In genomic region chr10:77026148-77026547, GRCh38 we compare ENCODE assay signal across 3 cellular contexts.
TF ChIP-seq lines count a peak whose summit lies in the region.

No MANE protein-coding gene starts in this region.

TF ChIP-seq in HepG2, 621 proteins besides CTCF, POLR2A, EP300 and RAD21:
- TF ChIP-seq CEBPB (IDR thresholded peaks at IDR 0.05; ENCODE audit: borderline replicate concordance, low read depth, low read length): peak; percentile 79
- no peak for TF ChIP-seq TMF1 (CRISPR knock-in tag; IDR thresholded peaks at IDR 0.05; ENCODE audit: low read depth)
TF ChIP-seq in HepG2: peak in this region for 1.

TF ChIP-seq in Ishikawa, 13 proteins besides CTCF, POLR2A, EP300 and RAD21 (continued from another document):
- TF ChIP-seq CEBPB (IDR thresholded peaks at IDR 0.05): peak; percentile 19; the same call in 1 of the 2 replicates

TF ChIP-seq in H1, 55 proteins besides CTCF, POLR2A, EP300 and RAD21:
- TF ChIP-seq, protein P1, sequence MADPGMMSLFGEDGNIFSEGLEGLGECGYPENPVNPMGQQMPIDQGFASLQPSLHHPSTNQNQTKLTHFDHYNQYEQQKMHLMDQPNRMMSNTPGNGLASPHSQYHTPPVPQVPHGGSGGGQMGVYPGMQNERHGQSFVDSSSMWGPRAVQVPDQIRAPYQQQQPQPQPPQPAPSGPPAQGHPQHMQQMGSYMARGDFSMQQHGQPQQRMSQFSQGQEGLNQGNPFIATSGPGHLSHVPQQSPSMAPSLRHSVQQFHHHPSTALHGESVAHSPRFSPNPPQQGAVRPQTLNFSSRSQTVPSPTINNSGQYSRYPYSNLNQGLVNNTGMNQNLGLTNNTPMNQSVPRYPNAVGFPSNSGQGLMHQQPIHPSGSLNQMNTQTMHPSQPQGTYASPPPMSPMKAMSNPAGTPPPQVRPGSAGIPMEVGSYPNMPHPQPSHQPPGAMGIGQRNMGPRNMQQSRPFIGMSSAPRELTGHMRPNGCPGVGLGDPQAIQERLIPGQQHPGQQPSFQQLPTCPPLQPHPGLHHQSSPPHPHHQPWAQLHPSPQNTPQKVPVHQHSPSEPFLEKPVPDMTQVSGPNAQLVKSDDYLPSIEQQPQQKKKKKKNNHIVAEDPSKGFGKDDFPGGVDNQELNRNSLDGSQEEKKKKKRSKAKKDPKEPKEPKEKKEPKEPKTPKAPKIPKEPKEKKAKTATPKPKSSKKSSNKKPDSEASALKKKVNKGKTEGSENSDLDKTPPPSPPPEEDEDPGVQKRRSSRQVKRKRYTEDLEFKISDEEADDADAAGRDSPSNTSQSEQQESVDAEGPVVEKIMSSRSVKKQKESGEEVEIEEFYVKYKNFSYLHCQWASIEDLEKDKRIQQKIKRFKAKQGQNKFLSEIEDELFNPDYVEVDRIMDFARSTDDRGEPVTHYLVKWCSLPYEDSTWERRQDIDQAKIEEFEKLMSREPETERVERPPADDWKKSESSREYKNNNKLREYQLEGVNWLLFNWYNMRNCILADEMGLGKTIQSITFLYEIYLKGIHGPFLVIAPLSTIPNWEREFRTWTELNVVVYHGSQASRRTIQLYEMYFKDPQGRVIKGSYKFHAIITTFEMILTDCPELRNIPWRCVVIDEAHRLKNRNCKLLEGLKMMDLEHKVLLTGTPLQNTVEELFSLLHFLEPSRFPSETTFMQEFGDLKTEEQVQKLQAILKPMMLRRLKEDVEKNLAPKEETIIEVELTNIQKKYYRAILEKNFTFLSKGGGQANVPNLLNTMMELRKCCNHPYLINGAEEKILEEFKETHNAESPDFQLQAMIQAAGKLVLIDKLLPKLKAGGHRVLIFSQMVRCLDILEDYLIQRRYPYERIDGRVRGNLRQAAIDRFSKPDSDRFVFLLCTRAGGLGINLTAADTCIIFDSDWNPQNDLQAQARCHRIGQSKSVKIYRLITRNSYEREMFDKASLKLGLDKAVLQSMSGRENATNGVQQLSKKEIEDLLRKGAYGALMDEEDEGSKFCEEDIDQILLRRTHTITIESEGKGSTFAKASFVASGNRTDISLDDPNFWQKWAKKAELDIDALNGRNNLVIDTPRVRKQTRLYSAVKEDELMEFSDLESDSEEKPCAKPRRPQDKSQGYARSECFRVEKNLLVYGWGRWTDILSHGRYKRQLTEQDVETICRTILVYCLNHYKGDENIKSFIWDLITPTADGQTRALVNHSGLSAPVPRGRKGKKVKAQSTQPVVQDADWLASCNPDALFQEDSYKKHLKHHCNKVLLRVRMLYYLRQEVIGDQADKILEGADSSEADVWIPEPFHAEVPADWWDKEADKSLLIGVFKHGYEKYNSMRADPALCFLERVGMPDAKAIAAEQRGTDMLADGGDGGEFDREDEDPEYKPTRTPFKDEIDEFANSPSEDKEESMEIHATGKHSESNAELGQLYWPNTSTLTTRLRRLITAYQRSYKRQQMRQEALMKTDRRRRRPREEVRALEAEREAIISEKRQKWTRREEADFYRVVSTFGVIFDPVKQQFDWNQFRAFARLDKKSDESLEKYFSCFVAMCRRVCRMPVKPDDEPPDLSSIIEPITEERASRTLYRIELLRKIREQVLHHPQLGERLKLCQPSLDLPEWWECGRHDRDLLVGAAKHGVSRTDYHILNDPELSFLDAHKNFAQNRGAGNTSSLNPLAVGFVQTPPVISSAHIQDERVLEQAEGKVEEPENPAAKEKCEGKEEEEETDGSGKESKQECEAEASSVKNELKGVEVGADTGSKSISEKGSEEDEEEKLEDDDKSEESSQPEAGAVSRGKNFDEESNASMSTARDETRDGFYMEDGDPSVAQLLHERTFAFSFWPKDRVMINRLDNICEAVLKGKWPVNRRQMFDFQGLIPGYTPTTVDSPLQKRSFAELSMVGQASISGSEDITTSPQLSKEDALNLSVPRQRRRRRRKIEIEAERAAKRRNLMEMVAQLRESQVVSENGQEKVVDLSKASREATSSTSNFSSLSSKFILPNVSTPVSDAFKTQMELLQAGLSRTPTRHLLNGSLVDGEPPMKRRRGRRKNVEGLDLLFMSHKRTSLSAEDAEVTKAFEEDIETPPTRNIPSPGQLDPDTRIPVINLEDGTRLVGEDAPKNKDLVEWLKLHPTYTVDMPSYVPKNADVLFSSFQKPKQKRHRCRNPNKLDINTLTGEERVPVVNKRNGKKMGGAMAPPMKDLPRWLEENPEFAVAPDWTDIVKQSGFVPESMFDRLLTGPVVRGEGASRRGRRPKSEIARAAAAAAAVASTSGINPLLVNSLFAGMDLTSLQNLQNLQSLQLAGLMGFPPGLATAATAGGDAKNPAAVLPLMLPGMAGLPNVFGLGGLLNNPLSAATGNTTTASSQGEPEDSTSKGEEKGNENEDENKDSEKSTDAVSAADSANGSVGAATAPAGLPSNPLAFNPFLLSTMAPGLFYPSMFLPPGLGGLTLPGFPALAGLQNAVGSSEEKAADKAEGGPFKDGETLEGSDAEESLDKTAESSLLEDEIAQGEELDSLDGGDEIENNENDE (IDR thresholded peaks at IDR 0.05; ENCODE audit: insufficient replicate concordance, low read length): no peak
- TF ChIP-seq CEBPB (IDR thresholded peaks at IDR 0.05; ENCODE audit: low read depth, low read length): peak; percentile 51; the same call in 1 of the 2 replicates
